ENCODE assay signal across 8 cellular contexts in the genomic region with DNA sequence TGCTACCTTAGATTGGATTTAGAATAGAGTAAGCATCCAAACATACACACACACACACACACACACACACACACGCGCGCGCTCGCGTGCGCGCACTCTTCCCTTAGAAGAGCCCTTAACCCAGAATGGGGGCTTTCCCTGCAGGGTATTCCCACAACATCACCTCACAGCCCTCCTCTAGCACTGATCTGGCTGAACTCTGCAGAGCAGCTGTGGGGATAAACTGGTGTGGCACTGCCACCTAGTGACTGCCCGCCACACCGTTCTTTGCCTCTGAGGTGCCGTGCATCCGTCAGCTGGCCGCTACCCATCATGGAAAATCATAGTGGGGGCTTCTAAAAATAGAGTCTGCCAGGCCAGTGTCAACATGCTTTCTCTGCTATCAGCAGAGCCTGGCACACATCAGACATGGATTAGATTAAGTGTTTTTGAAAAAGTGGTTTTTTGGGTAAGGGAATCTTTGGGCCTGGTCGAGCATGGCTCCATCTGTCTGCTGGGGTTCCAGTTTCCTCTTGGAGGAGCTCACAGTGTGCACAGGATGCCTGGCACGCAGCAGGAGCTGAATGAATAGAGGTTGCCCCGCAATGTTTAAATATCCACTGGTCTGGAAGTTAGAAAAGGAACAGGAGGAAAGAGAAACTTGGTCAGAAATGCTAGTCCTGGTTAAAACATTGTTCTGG.
DNase-seq lines count a peak whose midpoint lies in the region; ATAC-seq and TF ChIP-seq lines count a peak whose summit lies in the region.

No MANE protein-coding gene starts in this region.

- no peaks in the 10 kb centered on the region for H3K9me3 ChIP-seq in heart right ventricle

- H3K4me3 Mint-ChIP-seq in activated naive CD4-positive, alpha-beta T cell treated with anti-CD3 and anti-CD28 coated beads, Interleukin-2, amount 10 ng/mL, durations not matched to agents 7 days and 5 days: no peak overlapping the region

- no peaks in the 10 kb centered on the region for H3K4me1 Mint-ChIP-seq in activated naive CD4-positive, alpha-beta T cell treated with anti-CD3 and anti-CD28 coated beads, Interleukin-2, amount 10 ng/mL, durations not matched to agents 7 days and 5 days

- peak overlapping the region in 2 of 10 donors; percentile 14 to 29 for H3K4me3 ChIP-seq in heart right ventricle

- peak; percentile 99 for ATAC-seq in GM19463 (IDR thresholded peaks at IDR 0.05; ENCODE audit: unreplicated experiment)
- ATAC-seq in HG03442 (IDR thresholded peaks at IDR 0.05; ENCODE audit: unreplicated experiment): peak; percentile 97
- ATAC-seq in heart right ventricle: peak; percentile 94 to 100 (median 99)

- intact Hi-C loops in heart right ventricle (cut with DNase I): loop anchor here (2.0 to 10.0 kb wide), 18 partner anchors 85 to 838 kb away; a partner anchor contains a TSS

- TF ChIP-seq CTCF in heart right ventricle (IDR thresholded peaks at IDR 0.05): peak; percentile 74 to 93 (median 81)

- no peaks in the 10 kb centered on the region for H3K9me3 Mint-ChIP-seq in activated naive CD4-positive, alpha-beta T cell treated with anti-CD3 and anti-CD28 coated beads, Interleukin-2, amount 10 ng/mL, durations not matched to agents 7 days and 5 days

- H3K36me3 Mint-ChIP-seq in activated naive CD4-positive, alpha-beta T cell treated with anti-CD3 and anti-CD28 coated beads, Interleukin-2, amount 10 ng/mL, durations not matched to agents 7 days and 5 days: no peaks in the 10 kb centered on the region

- peaks cover 0 to 28% (median 6%) of the 10 kb centered on the region in 9 donors for H3K4me1 ChIP-seq in heart right ventricle

- CTCF ChIA-PET in activated naive CD4-positive, alpha-beta T cell treated with anti-CD3 and anti-CD28 coated beads, Interleukin-2, amount 10 ng/mL, durations not matched to agents 7 days and 5 days (lab: Charles Lee): interaction anchor here (0.7 to 2.2 kb wide), 7 partner anchors 11 to 840 kb away, joined by 3 to 12 read pairs (median 3); no protein-coding TSS in a partner anchor

- H3K27me3 Mint-ChIP-seq in activated naive CD4-positive, alpha-beta T cell treated with anti-CD3 and anti-CD28 coated beads, Interleukin-2, amount 10 ng/mL, durations not matched to agents 7 days and 5 days: peaks cover 4% of the 10 kb centered on the region

- H3K27ac ChIP-seq in heart right ventricle: peak overlapping the region in 2 of 10 donors; percentile 50 to 55

- H3K36me3 ChIP-seq in heart right ventricle: no peaks in the 10 kb centered on the region

- DNase-seq in EL (peak; percentile 54), NOMO-1 treated with dmso at 0.1 percent for 144 hours (lab: John Stamatoyannopoulos, UW; ENCODE audit: unreplicated experiment) (peak; percentile 55), heart right ventricle (peak; percentile 75 to 80), pulmonary artery endothelial cell (ENCODE audit: low read depth, low spot score) (peak; percentile 13), T-helper 9 cell (no peak)
- DNase-seq in activated naive CD4-positive, alpha-beta T cell treated with anti-CD3 and anti-CD28 coated beads, Interleukin-2, amount 10 ng/mL, durations not matched to agents 7 days and 5 days: peak; percentile 49

- no peaks in the 10 kb centered on the region for H3K27me3 ChIP-seq in heart right ventricle

- no peak overlapping the region for H3K27ac Mint-ChIP-seq in activated naive CD4-positive, alpha-beta T cell treated with anti-CD3 and anti-CD28 coated beads, Interleukin-2, amount 10 ng/mL, durations not matched to agents 7 days and 5 days

- WGBS in heart right ventricle, 2 donors: 2 to 3% methylated on average over 16 of the region's 16 CpGs
